ENCODE assay signal across 8 cellular contexts in the genomic region with DNA sequence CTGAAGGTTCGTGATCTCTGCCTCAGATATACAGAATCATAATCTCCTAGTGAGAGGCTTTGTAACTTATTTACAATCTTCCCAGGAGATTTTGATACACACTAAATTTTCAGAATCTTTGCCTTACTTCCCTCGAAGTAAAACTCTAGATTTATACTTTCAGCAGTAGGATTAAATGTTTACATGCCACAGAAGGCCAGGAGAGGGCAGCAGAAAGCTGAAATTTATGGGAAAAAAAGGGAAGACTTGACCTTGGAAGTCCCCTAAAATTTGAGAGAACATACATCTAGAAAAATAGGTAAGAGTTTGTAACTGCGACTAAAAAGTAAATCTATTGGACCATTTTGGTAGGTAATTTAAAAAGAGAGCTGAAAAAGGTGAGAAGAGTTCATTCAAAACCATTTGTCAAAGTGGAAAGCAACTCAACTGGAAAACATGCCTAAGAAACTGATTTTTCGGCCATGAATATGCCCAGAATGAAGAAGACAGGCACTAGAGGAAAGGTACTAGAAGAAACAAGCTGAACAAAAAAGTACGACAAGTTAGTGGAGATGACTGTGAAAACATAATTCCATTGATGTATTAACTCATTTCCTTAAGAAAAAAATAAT.
DNase-seq lines count a peak whose midpoint lies in the region; ATAC-seq, FAIRE-seq and TF ChIP-seq lines count a peak whose summit lies in the region.

No MANE protein-coding gene starts in this region.

- no peaks in the 10 kb centered on the region for H3K4me1 ChIP-seq in gastrocnemius medialis

- intact Hi-C loops in gastrocnemius medialis (cut with DNase I; ENCODE audit: low total_unique reads), result no loop called here

- H3K36me3 ChIP-seq in bronchial epithelial cell (ENCODE audit: control insufficient read depth, insufficient read depth, low read length) (no peaks in the 10 kb centered on the region), gastrocnemius medialis (no peaks in the 10 kb centered on the region)

- H3K27ac Mint-ChIP-seq in nephron progenitor cell, result no peak overlapping the region
- no peak overlapping the region for H3K27ac Mint-ChIP-seq in activated T-cell treated with anti-CD3 and anti-CD28 coated beads, Interleukin-2, amount 50 U/mL, for 72 hours

- peaks cover 3% of the 10 kb centered on the region for H3K27me3 Mint-ChIP-seq in nephron progenitor cell (ENCODE audit: low read depth, poor library complexity)
- no peaks in the 10 kb centered on the region for H3K27me3 Mint-ChIP-seq in activated T-cell treated with anti-CD3 and anti-CD28 coated beads, Interleukin-2, amount 50 U/mL, for 72 hours (ENCODE audit: low read depth)

- peak; percentile 26 for TF ChIP-seq CTCF in bronchial epithelial cell (IDR thresholded peaks at IDR 0.05; ENCODE audit: insufficient read depth, low read length, severe bottlenecking)
- TF ChIP-seq CTCF in nephron progenitor cell (IDR thresholded peaks at IDR 0.05), result peak; percentile 76
- TF ChIP-seq CTCF in gastrocnemius medialis (IDR thresholded peaks at IDR 0.05 in 4 of 5, conservative IDR thresholded peaks at IDR 0.05 in 1 of 5), result peak in 1 of 5 experiments; percentile 8

- no peaks in the 10 kb centered on the region for H3K27me3 ChIP-seq in bronchial epithelial cell (ENCODE audit: control insufficient read depth, insufficient read depth, low read length)
- H3K27me3 ChIP-seq in gastrocnemius medialis, result no peaks in the 10 kb centered on the region

- no peaks in the 10 kb centered on the region for H3K9me3 ChIP-seq in gastrocnemius medialis

- no peak overlapping the region for H3K4me3 Mint-ChIP-seq in nephron progenitor cell
- H3K4me3 Mint-ChIP-seq in activated T-cell treated with anti-CD3 and anti-CD28 coated beads, Interleukin-2, amount 50 U/mL, for 72 hours, result no peak overlapping the region

- in situ Hi-C loops in gastrocnemius medialis (cut with MboI; ENCODE audit: low sequenced_read_pairs in 4 of 4), result no loop called here

- H3K4me1 Mint-ChIP-seq in nephron progenitor cell, result peaks cover 5% of the 10 kb centered on the region
- H3K4me1 Mint-ChIP-seq in activated T-cell treated with anti-CD3 and anti-CD28 coated beads, Interleukin-2, amount 50 U/mL, for 72 hours (ENCODE audit: low read depth), result no peaks in the 10 kb centered on the region

- no peaks in the 10 kb centered on the region for H3K9me3 Mint-ChIP-seq in nephron progenitor cell
- peaks cover 2 to 3% of the 10 kb centered on the region in 2 donors for H3K9me3 Mint-ChIP-seq in activated T-cell treated with anti-CD3 and anti-CD28 coated beads, Interleukin-2, amount 50 U/mL, for 72 hours

- FAIRE-seq in bronchial epithelial cell (lab: Jason Lieb, UNC), result no peak

- no peaks in the 10 kb centered on the region for H3K36me3 Mint-ChIP-seq in nephron progenitor cell (ENCODE audit: low read depth)
- H3K36me3 Mint-ChIP-seq in activated T-cell treated with anti-CD3 and anti-CD28 coated beads, Interleukin-2, amount 50 U/mL, for 72 hours (ENCODE audit: insufficient read depth in 2 of 2), result no peaks in the 10 kb centered on the region

- ATAC-seq in activated T-cell treated with anti-CD3 and anti-CD28 coated beads, Interleukin-2, amount 50 U/mL, for 72 hours (replicated peaks in 1 of 2), result no peak
- ATAC-seq in gastrocnemius medialis, result no peak

- DNase-seq in NCI-H2081 (lab: John Stamatoyannopoulos, UW) (peak; percentile 17 to 46), NCI-H2081 treated with DMSO at 0.1 percent for 48 hours (lab: John Stamatoyannopoulos, UW) (no peak), NCI-H1694 treated with DMSO at 0.1 percent for 48 hours (lab: John Stamatoyannopoulos, UW) (peak; percentile 8), bronchial epithelial cell (ENCODE audit: low read depth) (peak; percentile 7), nephron progenitor cell (peak; percentile 56), gastrocnemius medialis (no peak), activated gamma-delta T cell (lab: John Stamatoyannopoulos, UW) (no peak)
- no peak for DNase-seq in activated T-cell treated with anti-CD3 and anti-CD28 coated beads, Interleukin-2, amount 50 U/mL, for 72 hours

- no peak overlapping the region for H3K4me3 ChIP-seq in bronchial epithelial cell (ENCODE audit: low read depth, low read length)
- H3K4me3 ChIP-seq in gastrocnemius medialis, result no peak overlapping the region

- H3K27ac ChIP-seq in gastrocnemius medialis, result no peak overlapping the region

- TF ChIP-seq POLR2A in gastrocnemius medialis (IDR thresholded peaks at IDR 0.05), result no peak

Comparison
In these comparisons a context has a peak if more than half of its experiments do, and no peak if none do; other contexts are left out.
1. DNase-seq: peak in NCI-H2081 (2 of 2), NCI-H1694 treated with DMSO at 0.1 percent for 48 hours (single experiment), bronchial epithelial cell (single experiment) and nephron progenitor cell (single experiment); none in NCI-H2081 treated with DMSO at 0.1 percent for 48 hours (single experiment), activated T-cell treated with anti-CD3 and anti-CD28 coated beads, Interleukin-2, amount 50 U/mL, for 72 hours (0 of 2), gastrocnemius medialis (0 of 2) and activated gamma-delta T cell (single experiment).